Comparison of ENCODE assay signal across 27 cellular contexts in genomic region chr2:40874380-40874779, GRCh38.
"Had no signal": no experiment of that assay in that cellular context is flagged by ENCODE, and none has a peak within 500 bp of the region (broad histone marks: within the 10 kb centered on the region; RNA-seq: fewer than 3 reads in every experiment).

No MANE protein-coding gene starts in this region.

- H3K27ac ChIP-seq: colonic mucosa, coronary artery, dorsolateral prefrontal cortex, epithelial cell of prostate, esophagus muscularis mucosa, esophagus squamous epithelium, foreskin keratinocyte, gastrocnemius medialis, gastroesophageal sphincter, heart left ventricle, heart right ventricle had no signal

- H3K4me1 ChIP-seq: colonic mucosa, esophagus muscularis mucosa, esophagus squamous epithelium, foreskin keratinocyte, gastrocnemius medialis, gastroesophageal sphincter, heart left ventricle, heart right ventricle had no signal

- H3K27me3 ChIP-seq: colonic mucosa, esophagus muscularis mucosa, esophagus squamous epithelium, foreskin keratinocyte, gastrocnemius medialis, gastroesophageal sphincter, heart left ventricle, heart right ventricle had no signal

- H3K4me3 ChIP-seq: colonic mucosa, coronary artery, dorsolateral prefrontal cortex, esophagus muscularis mucosa, esophagus squamous epithelium, gastrocnemius medialis, gastroesophageal sphincter, heart left ventricle, heart right ventricle had no signal

- H3K36me3 ChIP-seq: colonic mucosa, esophagus muscularis mucosa, esophagus squamous epithelium, gastrocnemius medialis, gastroesophageal sphincter, heart left ventricle, heart right ventricle had no signal

- FAIRE-seq: colon, endometrium, endothelial cell of umbilical vein, frontal cortex had no signal

- H3K9me3 ChIP-seq: colonic mucosa, esophagus muscularis mucosa, esophagus squamous epithelium, gastrocnemius medialis, gastroesophageal sphincter, heart left ventricle, heart right ventricle had no signal

- DNase-seq: colonic mucosa; cortex of kidney; dermis blood vessel endothelial cell; dorsolateral prefrontal cortex; effector CD4-positive, alpha-beta T cell; effector CD8-positive, alpha-beta T cell; effector memory CD4-positive, alpha-beta T cell; effector memory CD8-positive, alpha-beta T cell; endodermal cell; erythroblast; esophagus squamous epithelium; foreskin fibroblast; foreskin keratinocyte; foreskin melanocyte; gastrocnemius medialis; glutamatergic neuron; head of caudate nucleus; heart left ventricle; heart right ventricle had no signal
